In genomic region chr16:87701505-87701921, GRCh38 we compare ENCODE assay signal across 16 cellular contexts.
DNase-seq lines count a peak whose midpoint lies in the region; ATAC-seq lines count a peak whose summit lies in the region.
"Had no signal": no experiment of that assay in that cellular context is flagged by ENCODE, and none has a peak within 500 bp of the region (broad histone marks: within the 10 kb centered on the region; RNA-seq: fewer than 3 reads in every experiment).

No MANE protein-coding gene starts in this region.

- peak overlapping the region; percentile 65 for H3K9ac ChIP-seq in Karpas-422 (ENCODE audit: low read length)

- peak overlapping the region; percentile 65 for H3K27ac Mint-ChIP-seq in activated CD8-positive, alpha-beta memory T cell treated with anti-CD3 and anti-CD28 coated beads, Interleukin-2, amount 10 ng/mL, durations not matched to agents 7 days and 5 days
- H3K27ac Mint-ChIP-seq in activated naive CD4-positive, alpha-beta T cell treated with anti-CD3 and anti-CD28 coated beads, Interleukin-2, amount 50 U/mL, for 72 hours, result peak overlapping the region; percentile 61 to 62
- H3K27ac Mint-ChIP-seq in stimulated activated effector memory CD8-positive, alpha-beta T cell treated with anti-CD3 and anti-CD28 coated beads, Interleukin-12 subunit alpha, Interleukin-12 subunit beta, amount 100 ng/mL, for 72 hours, result peak overlapping the region; percentile 74
- H3K27ac Mint-ChIP-seq: HFFc6 had no signal

- peak overlapping the region; percentile 53 for H3K4me2 ChIP-seq in Karpas-422 (ENCODE audit: low read depth, low read length, poor library complexity, severe bottlenecking)

- H2AFZ ChIP-seq in Karpas-422 (ENCODE audit: low read length), result no peak overlapping the region

- ATAC-seq in activated CD8-positive, alpha-beta memory T cell treated with anti-CD3 and anti-CD28 coated beads, Interleukin-2, amount 10 ng/mL, durations not matched to agents 7 days and 5 days, result no peak
- no peak for ATAC-seq in activated naive CD4-positive, alpha-beta T cell treated with anti-CD3 and anti-CD28 coated beads, Interleukin-2, amount 50 U/mL, for 72 hours
- no peak for ATAC-seq in stimulated activated effector memory CD8-positive, alpha-beta T cell treated with anti-CD3 and anti-CD28 coated beads, Interleukin-12 subunit alpha, Interleukin-12 subunit beta, amount 100 ng/mL, for 72 hours
- ATAC-seq in GM18861 (IDR thresholded peaks at IDR 0.05; ENCODE audit: unreplicated experiment) (no peak), HG03469 (IDR thresholded peaks at IDR 0.05; ENCODE audit: unreplicated experiment) (no peak)
- ATAC-seq: gastroesophageal sphincter had no signal

- peaks cover 13% of the 10 kb centered on the region for H3K36me3 Mint-ChIP-seq in activated CD8-positive, alpha-beta memory T cell treated with anti-CD3 and anti-CD28 coated beads, Interleukin-2, amount 10 ng/mL, durations not matched to agents 7 days and 5 days
- H3K36me3 Mint-ChIP-seq in activated naive CD4-positive, alpha-beta T cell treated with anti-CD3 and anti-CD28 coated beads, Interleukin-2, amount 50 U/mL, for 72 hours, result peaks cover 6 to 13% of the 10 kb centered on the region in 2 donors
- peaks cover 37% of the 10 kb centered on the region for H3K36me3 Mint-ChIP-seq in stimulated activated effector memory CD8-positive, alpha-beta T cell treated with anti-CD3 and anti-CD28 coated beads, Interleukin-12 subunit alpha, Interleukin-12 subunit beta, amount 100 ng/mL, for 72 hours

- H3K9me2 ChIP-seq in Karpas-422 (replicated peaks; ENCODE audit: insufficient read depth, low read length), result no peaks in the 10 kb centered on the region

- peak overlapping the region; percentile 90 for H3K27ac ChIP-seq in Karpas-422 (ENCODE audit: low read length)
- H3K27ac ChIP-seq: gastroesophageal sphincter had no signal

- H4K20me1 ChIP-seq in Karpas-422 (ENCODE audit: insufficient read depth, low read depth, low read length), result no peaks in the 10 kb centered on the region

- no peak for DNase-seq in activated CD8-positive, alpha-beta memory T cell treated with anti-CD3 and anti-CD28 coated beads, Interleukin-2, amount 10 ng/mL, durations not matched to agents 7 days and 5 days
- DNase-seq in activated CD8-positive, alpha-beta memory T cell treated with anti-CD3 and anti-CD28 coated beads for 24 hours, result no peak
- DNase-seq in Karpas-422 (peak; percentile 93), C1 segment of cervical spinal cord (lab: John Stamatoyannopoulos, UW) (no peak)
- no peak for DNase-seq in activated naive CD4-positive, alpha-beta T cell treated with anti-CD3 and anti-CD28 coated beads, Interleukin-2, amount 50 U/mL, for 72 hours (ENCODE audit: low spot score in 2 of 2)
- no peak for DNase-seq in stimulated activated effector memory CD8-positive, alpha-beta T cell treated with anti-CD3 and anti-CD28 coated beads, Interleukin-12 subunit alpha, Interleukin-12 subunit beta, amount 100 ng/mL, for 72 hours (ENCODE audit: low spot score in 2 of 2)
- DNase-seq: DMS53, HFFc6, NCI-H2029 treated with DMSO at 0.1 percent for 48 hours, NCI-H774, occipital lobe, SHP77 treated with DMSO at 0.1 percent for 48 hours had no signal

- H3K27me3 ChIP-seq in Karpas-422 (ENCODE audit: low read length), result no peaks in the 10 kb centered on the region
- H3K27me3 ChIP-seq: gastroesophageal sphincter had no signal

- no peaks in the 10 kb centered on the region for H3K27me3 Mint-ChIP-seq in activated CD8-positive, alpha-beta memory T cell treated with anti-CD3 and anti-CD28 coated beads, Interleukin-2, amount 10 ng/mL, durations not matched to agents 7 days and 5 days

- no peaks in the 10 kb centered on the region for H3K9me3 ChIP-seq in Karpas-422 (ENCODE audit: low read length)
- H3K9me3 ChIP-seq: gastroesophageal sphincter had no signal

- CTCF ChIA-PET in activated CD8-positive, alpha-beta memory T cell treated with anti-CD3 and anti-CD28 coated beads, Interleukin-2, amount 10 ng/mL, durations not matched to agents 7 days and 5 days (lab: Charles Lee), result interaction anchor here (0.6 to 3.2 kb wide), 3 partner anchors 64 to 1151 kb away, joined by 4 to 14 read pairs (median 7); partner anchors contain the start of gene KLHDC4

- no peak overlapping the region; the same call in 1 of the 2 replicates for H3K4me3 ChIP-seq in Karpas-422 (ENCODE audit: low read length)
- H3K4me3 ChIP-seq: gastroesophageal sphincter, skin epidermis had no signal

- no peak overlapping the region for H3K4me3 Mint-ChIP-seq in activated CD8-positive, alpha-beta memory T cell treated with anti-CD3 and anti-CD28 coated beads, Interleukin-2, amount 10 ng/mL, durations not matched to agents 7 days and 5 days
- no peak overlapping the region for H3K4me3 Mint-ChIP-seq in stimulated activated effector memory CD8-positive, alpha-beta T cell treated with anti-CD3 and anti-CD28 coated beads, Interleukin-12 subunit alpha, Interleukin-12 subunit beta, amount 100 ng/mL, for 72 hours
- H3K4me3 Mint-ChIP-seq: HFFc6 had no signal

- H3K36me3 ChIP-seq in Karpas-422 (ENCODE audit: insufficient read depth, low read length), result no peaks in the 10 kb centered on the region

- H3K79me2 ChIP-seq in Karpas-422 (ENCODE audit: low read length), result no peaks in the 10 kb centered on the region

- H3K4me1 Mint-ChIP-seq in activated CD8-positive, alpha-beta memory T cell treated with anti-CD3 and anti-CD28 coated beads, Interleukin-2, amount 10 ng/mL, durations not matched to agents 7 days and 5 days, result peaks cover 62% of the 10 kb centered on the region
- H3K4me1 Mint-ChIP-seq in stimulated activated effector memory CD8-positive, alpha-beta T cell treated with anti-CD3 and anti-CD28 coated beads, Interleukin-12 subunit alpha, Interleukin-12 subunit beta, amount 100 ng/mL, for 72 hours, result peaks cover 57% of the 10 kb centered on the region

- H3K9me3 Mint-ChIP-seq in activated CD8-positive, alpha-beta memory T cell treated with anti-CD3 and anti-CD28 coated beads, Interleukin-2, amount 10 ng/mL, durations not matched to agents 7 days and 5 days (ENCODE audit: low read depth), result no peaks in the 10 kb centered on the region
- no peaks in the 10 kb centered on the region for H3K9me3 Mint-ChIP-seq in activated naive CD4-positive, alpha-beta T cell treated with anti-CD3 and anti-CD28 coated beads, Interleukin-2, amount 50 U/mL, for 72 hours
- no peaks in the 10 kb centered on the region for H3K9me3 Mint-ChIP-seq in stimulated activated effector memory CD8-positive, alpha-beta T cell treated with anti-CD3 and anti-CD28 coated beads, Interleukin-12 subunit alpha, Interleukin-12 subunit beta, amount 100 ng/mL, for 72 hours
- H3K9me3 Mint-ChIP-seq: HFFc6 had no signal

- peaks cover 56% of the 10 kb centered on the region for H3K4me1 ChIP-seq in Karpas-422 (ENCODE audit: low read length)
